ENCODE assay signal across 16 cellular contexts in genomic region chr13:112996671-112997091, GRCh38. TPM values are rescaled to one million over a fixed set of nuclear protein-coding genes. Genes with fewer than 3 reads are reported as not detected.
DNase-seq lines count a peak whose midpoint lies in the region; TF ChIP-seq lines count a peak whose summit lies in the region.
"Had no signal": no experiment of that assay in that cellular context is flagged by ENCODE, and none has a peak within 500 bp of the region (broad histone marks: within the 10 kb centered on the region; RNA-seq: fewer than 3 reads in every experiment).

No MANE protein-coding gene starts in this region.

- H3K9me3 Mint-ChIP-seq in T-helper 2 cell treated with Interferon-gamma antibody and Interleukin-4, amounts not matched to agents 5 μg/mL and 100 μg/mL, for 36 hours, result no peaks in the 10 kb centered on the region
- H3K9me3 Mint-ChIP-seq: CD4-positive, alpha-beta T cell; GM23338 had no signal

- no peaks in the 10 kb centered on the region for H3K9me3 ChIP-seq in HEK293 (ENCODE audit: control insufficient read depth, insufficient read depth, low read depth, low read length)

- H3K4me1 Mint-ChIP-seq in T-helper 2 cell treated with Interferon-gamma antibody and Interleukin-4, amounts not matched to agents 5 μg/mL and 100 μg/mL, for 36 hours (ENCODE audit: low read depth), result no peaks in the 10 kb centered on the region

- no peaks in the 10 kb centered on the region for H3K27me3 Mint-ChIP-seq in T-helper 2 cell treated with Interferon-gamma antibody and Interleukin-4, amounts not matched to agents 5 μg/mL and 100 μg/mL, for 36 hours (ENCODE audit: low read depth)

- H3K36me3 ChIP-seq in HEK293 (ENCODE audit: control insufficient read depth in 2 of 2, insufficient read depth in 1 of 2, low read length in 2 of 2), result no peaks in the 10 kb centered on the region

- no peaks in the 10 kb centered on the region for H3K36me3 Mint-ChIP-seq in T-helper 2 cell treated with Interferon-gamma antibody and Interleukin-4, amounts not matched to agents 5 μg/mL and 100 μg/mL, for 36 hours (ENCODE audit: low read depth)

- intact Hi-C loops in dorsolateral prefrontal cortex (cut with DNase I), result no loop called here

- POLR2A ChIA-PET in HEK293 (lab: Yijun Ruan, JAX), result no interaction called here

- peaks cover 0 to 13% (median 0%) of the 10 kb centered on the region in 45 donors for H3K27me3 ChIP-seq in dorsolateral prefrontal cortex

- H3K27ac ChIP-seq in HEK293 (ENCODE audit: extremely low read depth, low read depth, low read length), result no peak overlapping the region
- H3K27ac ChIP-seq in dorsolateral prefrontal cortex, result peak overlapping the region in 34 of 59 donors; percentile 1 to 87 (median 40)
- H3K27ac ChIP-seq: PC-9 had no signal

- CTCF ChIA-PET in HEK293 (lab: Yijun Ruan, JAX), result interaction anchor here (1.1 kb wide), 1 partner anchor 54 kb away, joined by 4 read pairs; no protein-coding TSS in a partner anchor

- H3K4me3 ChIP-seq in HEK293 (ENCODE audit: low read depth, low read length), result no peak overlapping the region
- H3K4me3 ChIP-seq in dorsolateral prefrontal cortex, result peak overlapping the region in 2 of 59 donors; percentile 2 to 12
- H3K4me3 ChIP-seq: GM23338, PC-9 had no signal

- H3K27ac Mint-ChIP-seq in T-helper 2 cell treated with Interferon-gamma antibody and Interleukin-4, amounts not matched to agents 5 μg/mL and 100 μg/mL, for 36 hours, result no peak overlapping the region
- H3K27ac Mint-ChIP-seq: CD4-positive, alpha-beta T cell; GM23338 had no signal

- TF ChIP-seq CTCF in HEK293 (tag by site-specific recombination; IDR thresholded peaks at IDR 0.05) (no peak), dorsolateral prefrontal cortex (IDR thresholded peaks at IDR 0.05 in 54 of 56, conservative IDR thresholded peaks at IDR 0.05 in 2 of 56; ENCODE audit: low read depth in 1 of 56, partially characterized antibody in 56 of 56) (no peak)

- H3K4me3 Mint-ChIP-seq in T-helper 2 cell treated with Interferon-gamma antibody and Interleukin-4, amounts not matched to agents 5 μg/mL and 100 μg/mL, for 36 hours, result no peak overlapping the region
- H3K4me3 Mint-ChIP-seq: CD4-positive, alpha-beta T cell; GM23338 had no signal

- H3K4me1 ChIP-seq in HEK293 (ENCODE audit: control insufficient read depth, insufficient read depth, low read length), result peaks cover 2% of the 10 kb centered on the region; the same call in 1 of the 2 replicates

- peak; percentile 15 for DNase-seq in NCI-H510A treated with DMSO at 0.1 percent for 48 hours (lab: John Stamatoyannopoulos, UW)
- peak in 1 of 10 donors; percentile 77 for DNase-seq in dorsolateral prefrontal cortex
- DNase-seq in occipital lobe (lab: John Stamatoyannopoulos, UW), result peak; percentile 23
- no peak for DNase-seq in cerebellar nuclear complex (lab: John Stamatoyannopoulos, UW)
- no peak for DNase-seq in middle frontal gyrus (ENCODE audit: extremely low spot score, low spot score)
- DNase-seq in T-helper 2 cell treated with Interferon-gamma antibody and Interleukin-4, amounts not matched to agents 5 μg/mL and 100 μg/mL, for 36 hours (ENCODE audit: low spot score), result no peak
- DNase-seq in DMS114 treated with DMSO at 0.1 percent for 48 hours (lab: John Stamatoyannopoulos, UW; ENCODE audit: unreplicated experiment), result no peak
- DNase-seq: CD4-positive, alpha-beta T cell; GF-D8; NCI-H1105; NCI-H1694 treated with DMSO at 0.1 percent for 48 hours; NCI-H446 treated with DMSO at 0.1 percent for 48 hours; NCI-H82; PC-9 had no signal

TF ChIP-seq in HEK293, 187 proteins besides CTCF, POLR2A, EP300 and RAD21:
- TF ChIP-seq ZNF114 (tag by site-specific recombination; IDR thresholded peaks at IDR 0.05) (no peak), ZFHX2 (tag by site-specific recombination; conservative IDR thresholded peaks at IDR 0.05) (peak; percentile 67), ZNF214 (tag by site-specific recombination; IDR thresholded peaks at IDR 0.05; ENCODE audit: borderline replicate concordance) (no peak), HOXC10 (CRISPR knock-in tag; IDR thresholded peaks at IDR 0.05) (no peak), ZNF48 (tag by site-specific recombination; IDR thresholded peaks at IDR 0.05) (no peak), EGR2 (tag by site-specific recombination; IDR thresholded peaks at IDR 0.05; ENCODE audit: low read depth) (peak; percentile 56; the same call in 1 of the 2 replicates)
- TF ChIP-seq, protein P1, sequence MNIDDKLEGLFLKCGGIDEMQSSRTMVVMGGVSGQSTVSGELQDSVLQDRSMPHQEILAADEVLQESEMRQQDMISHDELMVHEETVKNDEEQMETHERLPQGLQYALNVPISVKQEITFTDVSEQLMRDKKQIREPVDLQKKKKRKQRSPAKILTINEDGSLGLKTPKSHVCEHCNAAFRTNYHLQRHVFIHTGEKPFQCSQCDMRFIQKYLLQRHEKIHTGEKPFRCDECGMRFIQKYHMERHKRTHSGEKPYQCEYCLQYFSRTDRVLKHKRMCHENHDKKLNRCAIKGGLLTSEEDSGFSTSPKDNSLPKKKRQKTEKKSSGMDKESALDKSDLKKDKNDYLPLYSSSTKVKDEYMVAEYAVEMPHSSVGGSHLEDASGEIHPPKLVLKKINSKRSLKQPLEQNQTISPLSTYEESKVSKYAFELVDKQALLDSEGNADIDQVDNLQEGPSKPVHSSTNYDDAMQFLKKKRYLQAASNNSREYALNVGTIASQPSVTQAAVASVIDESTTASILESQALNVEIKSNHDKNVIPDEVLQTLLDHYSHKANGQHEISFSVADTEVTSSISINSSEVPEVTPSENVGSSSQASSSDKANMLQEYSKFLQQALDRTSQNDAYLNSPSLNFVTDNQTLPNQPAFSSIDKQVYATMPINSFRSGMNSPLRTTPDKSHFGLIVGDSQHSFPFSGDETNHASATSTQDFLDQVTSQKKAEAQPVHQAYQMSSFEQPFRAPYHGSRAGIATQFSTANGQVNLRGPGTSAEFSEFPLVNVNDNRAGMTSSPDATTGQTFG (tag by site-specific recombination; IDR thresholded peaks at IDR 0.05; ENCODE audit: borderline replicate concordance), result no peak
- TF ChIP-seq, protein P2, sequence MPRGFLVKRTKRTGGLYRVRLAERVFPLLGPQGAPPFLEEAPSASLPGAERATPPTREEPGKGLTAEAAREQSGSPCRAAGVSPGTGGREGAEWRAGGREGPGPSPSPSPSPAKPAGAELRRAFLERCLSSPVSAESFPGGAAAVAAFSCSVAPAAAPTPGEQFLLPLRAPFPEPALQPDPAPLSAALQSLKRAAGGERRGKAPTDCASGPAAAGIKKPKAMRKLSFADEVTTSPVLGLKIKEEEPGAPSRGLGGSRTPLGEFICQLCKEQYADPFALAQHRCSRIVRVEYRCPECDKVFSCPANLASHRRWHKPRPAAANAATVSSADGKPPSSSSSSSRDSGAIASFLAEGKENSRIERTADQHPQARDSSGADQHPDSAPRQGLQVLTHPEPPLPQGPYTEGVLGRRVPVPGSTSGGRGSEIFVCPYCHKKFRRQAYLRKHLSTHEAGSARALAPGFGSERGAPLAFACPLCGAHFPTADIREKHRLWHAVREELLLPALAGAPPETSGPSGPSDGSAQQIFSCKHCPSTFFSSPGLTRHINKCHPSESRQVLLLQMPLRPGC (tag by site-specific recombination; IDR thresholded peaks at IDR 0.05), result no peak
TF ChIP-seq in HEK293: peak in this region for 2.

RNA-seq across cellular contexts. Expression of gene MCF2L, which starts 27.7 kb away (rescaled TPM):
- total RNA-seq in dorsolateral prefrontal cortex, result 100 to 1,000 TPM; 181 to 436 (median 311) TPM
- total RNA-seq in occipital lobe, result 146 TPM

Comparison
In these comparisons a context has a peak if more than half of its experiments do, and no peak if none do; other contexts are left out.
1. DNase-seq: peak in NCI-H510A treated with DMSO at 0.1 percent for 48 hours (single experiment) and occipital lobe (single experiment); none in cerebellar nuclear complex (0 of 2), middle frontal gyrus (single experiment), T-helper 2 cell treated with Interferon-gamma antibody and Interleukin-4, amounts not matched to agents 5 μg/mL and 100 μg/mL, for 36 hours (single experiment) and DMS114 treated with DMSO at 0.1 percent for 48 hours (single experiment).